6 cellular contexts compared by ENCODE assay signal in genomic region chr10:113471241-113471996, GRCh38.
"Had no signal": no experiment of that assay in that cellular context is flagged by ENCODE, and none has a peak within 500 bp of the region (broad histone marks: within the 10 kb centered on the region; RNA-seq: fewer than 3 reads in every experiment).

No MANE protein-coding gene starts in this region.

- H3K27ac ChIP-seq: HL-60 had no signal

- H3K36me3 Mint-ChIP-seq: IgD-negative memory B cell had no signal

- ATAC-seq: GM23338, HepG2 had no signal

- DNase-seq: H9, HCEC 1CT had no signal

- H3K4me3 Mint-ChIP-seq: GM23338, H9, IgD-negative memory B cell had no signal

- H3K9me3 Mint-ChIP-seq: GM23338 had no signal

- H3K27ac Mint-ChIP-seq: GM23338, H9, IgD-negative memory B cell had no signal

- H3K4me3 ChIP-seq: GM23338 had no signal
